Comparison of ENCODE assay signal across 35 cellular contexts in the genomic region with DNA sequence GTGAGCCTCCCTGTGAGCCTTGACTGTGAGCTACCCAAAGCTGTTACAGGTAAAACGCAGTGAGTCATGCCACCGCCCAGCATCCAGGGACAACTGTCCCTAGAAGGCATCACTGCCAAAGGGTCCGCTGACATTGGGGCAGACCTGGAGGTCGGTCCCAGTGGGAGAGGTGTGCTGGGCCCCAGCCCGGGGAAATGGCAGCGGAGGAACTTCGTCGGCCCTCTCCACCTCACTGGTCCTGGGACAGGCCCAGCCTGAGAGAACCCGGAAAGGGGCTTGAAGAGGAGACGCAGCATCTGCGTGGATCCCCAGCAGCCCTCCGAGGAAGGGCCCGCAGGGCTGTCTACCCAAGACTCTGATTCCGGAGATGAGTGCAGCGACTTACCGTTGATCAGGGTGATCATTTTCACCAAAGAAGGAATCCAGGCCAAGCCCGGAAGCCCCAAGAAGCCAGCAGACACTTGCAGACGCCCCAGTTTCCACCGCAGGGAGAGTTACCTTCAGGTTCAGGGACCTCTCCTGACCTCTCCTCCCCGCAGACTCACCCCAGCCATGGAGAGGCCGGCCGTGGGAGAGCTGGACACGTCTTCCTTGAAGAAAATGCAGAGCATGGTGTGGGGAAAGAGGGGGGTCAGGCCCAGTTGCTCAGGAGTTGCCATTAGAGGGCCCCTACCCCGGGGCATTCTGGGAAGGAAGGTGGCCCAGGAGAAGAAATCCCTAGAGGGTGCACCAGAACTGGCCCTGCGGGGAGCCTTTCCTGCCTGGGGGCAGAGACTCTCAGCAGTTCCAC. TPM values are rescaled to one million over a fixed set of nuclear protein-coding genes. Genes with fewer than 3 reads are reported as not detected.
"Had no signal": no experiment of that assay in that cellular context is flagged by ENCODE, and none has a peak within 500 bp of the region (broad histone marks: within the 10 kb centered on the region; RNA-seq: fewer than 3 reads in every experiment).

No MANE protein-coding gene starts in this region.

- H3K9ac ChIP-seq: parathyroid adenoma had no signal

- H3K9me3 Mint-ChIP-seq: immature natural killer cell; natural killer cell treated with Interleukin-12 subunit alpha and Interleukin-12 subunit beta and Interleukin-15 and Interleukin-18, amount 100 ng/mL, for 72 hours; stimulated activated memory B cell treated with anti-CD40 and anti-IgM and Interleukin-4, amounts not matched to agents 10 μg/mL and 1 μg/mL and 100 μg/mL, for 72 hours had no signal

- H3K4me3 ChIP-seq: left ventricle myocardium inferior, lung, mucosa of descending colon, tibial nerve, uterus had no signal

- FAIRE-seq: islet of Langerhans, small intestine had no signal

- H3K27ac ChIP-seq: left ventricle myocardium inferior, parathyroid adenoma, tibial nerve, uterus had no signal

- H3K4me3 Mint-ChIP-seq: immature natural killer cell; naive thymus-derived CD4-positive, alpha-beta T cell; natural killer cell treated with Interleukin-12 subunit alpha and Interleukin-12 subunit beta and Interleukin-15 and Interleukin-18, amount 100 ng/mL, for 72 hours; stimulated activated memory B cell treated with anti-CD40 and anti-IgM and Interleukin-4, amounts not matched to agents 10 μg/mL and 1 μg/mL and 100 μg/mL, for 72 hours; stimulated activated naive CD8-positive, alpha-beta T cell treated with anti-CD3 and anti-CD28 coated beads, Interleukin-15, amount 100 ng/mL, for 72 hours; type B pancreatic cell had no signal

- H3K36me3 Mint-ChIP-seq: naive thymus-derived CD4-positive, alpha-beta T cell; natural killer cell treated with Interleukin-12 subunit alpha and Interleukin-12 subunit beta and Interleukin-15 and Interleukin-18, amount 100 ng/mL, for 72 hours; stimulated activated memory B cell treated with anti-CD40 and anti-IgM and Interleukin-4, amounts not matched to agents 10 μg/mL and 1 μg/mL and 100 μg/mL, for 72 hours; type B pancreatic cell had no signal

- DNase-seq: hypothalamus; immature natural killer cell; left ventricle myocardium inferior; mesendoderm; midbrain; mucosa of descending colon; naive thymus-derived CD4-positive, alpha-beta T cell; right cardiac atrium; small intestine; stimulated activated CD4-positive, alpha-beta T cell treated with anti-CD3 and anti-CD28 coated beads, Interleukin-1b, Interleukin-23, amount 100 ng/mL, for 48 hours; stimulated activated CD4-positive, alpha-beta T cell treated with anti-CD3 and anti-CD28 coated beads, Interleukin-2, amount 100 ng/mL, for 48 hours; stimulated activated CD4-positive, alpha-beta T cell treated with anti-CD3 and anti-CD28 coated beads, Interleukin-4, amount 100 ng/mL, for 4 hours; stimulated activated CD8-positive, alpha-beta memory T cell treated with anti-CD3 and anti-CD28 coated beads, Interleukin-4, amount 100 ng/mL, for 48 hours; stimulated activated naive CD4-positive, alpha-beta T cell treated with Interleukin-2 at 50 U/mL for 16 hours; stimulated activated naive CD8-positive, alpha-beta T cell treated with anti-CD3 and anti-CD28 coated beads, Interleukin-15, amount 100 ng/mL, for 72 hours; substantia nigra; uterus had no signal

- H3K9me3 ChIP-seq: left ventricle myocardium inferior, mucosa of descending colon, tibial nerve, uterus had no signal

- H3K4me1 ChIP-seq: left ventricle myocardium inferior, parathyroid adenoma, tibial nerve, uterus had no signal

- H3K4me1 Mint-ChIP-seq: immature natural killer cell; naive thymus-derived CD4-positive, alpha-beta T cell; stimulated activated memory B cell treated with anti-CD40 and anti-IgM and Interleukin-4, amounts not matched to agents 10 μg/mL and 1 μg/mL and 100 μg/mL, for 72 hours; stimulated activated naive CD8-positive, alpha-beta T cell treated with anti-CD3 and anti-CD28 coated beads, Interleukin-15, amount 100 ng/mL, for 72 hours had no signal

- H3K27me3 Mint-ChIP-seq: progenitor cell of endocrine pancreas; stimulated activated naive CD8-positive, alpha-beta T cell treated with anti-CD3 and anti-CD28 coated beads, Interleukin-15, amount 100 ng/mL, for 72 hours had no signal

- H3K36me3 ChIP-seq: left ventricle myocardium inferior, tibial nerve, uterus had no signal

- H3K27ac Mint-ChIP-seq: immature natural killer cell; naive thymus-derived CD4-positive, alpha-beta T cell; natural killer cell treated with Interleukin-12 subunit alpha and Interleukin-12 subunit beta and Interleukin-15 and Interleukin-18, amount 100 ng/mL, for 72 hours; progenitor cell of endocrine pancreas; stimulated activated memory B cell treated with anti-CD40 and anti-IgM and Interleukin-4, amounts not matched to agents 10 μg/mL and 1 μg/mL and 100 μg/mL, for 72 hours; stimulated activated naive CD8-positive, alpha-beta T cell treated with anti-CD3 and anti-CD28 coated beads, Interleukin-15, amount 100 ng/mL, for 72 hours; type B pancreatic cell had no signal

RNA-seq across cellular contexts. Expression of a gene that starts 51.2 kb away (rescaled TPM):
- total RNA-seq: kidney epithelial cell; left ventricle myocardium inferior; lower leg skin; lung; mucosa of descending colon; myocyte; naive thymus-derived CD4-positive, alpha-beta T cell; natural killer cell treated with Interleukin-12 subunit alpha and Interleukin-12 subunit beta and Interleukin-15 and Interleukin-18, amount 100 ng/mL, for 72 hours; omental fat pad; progenitor cell of endocrine pancreas; pulmonary artery endothelial cell; renal cortical epithelial cell; right cardiac atrium; sciatic nerve; temporal lobe; tibial nerve; ureter; uterus had no signal
- polyA plus RNA-seq: immature natural killer cell; lung; naive thymus-derived CD4-positive, alpha-beta T cell; neural cell; right cardiac atrium; small intestine had no signal
